Comparison of ENCODE assay signal across 14 cellular contexts in the genomic region with DNA sequence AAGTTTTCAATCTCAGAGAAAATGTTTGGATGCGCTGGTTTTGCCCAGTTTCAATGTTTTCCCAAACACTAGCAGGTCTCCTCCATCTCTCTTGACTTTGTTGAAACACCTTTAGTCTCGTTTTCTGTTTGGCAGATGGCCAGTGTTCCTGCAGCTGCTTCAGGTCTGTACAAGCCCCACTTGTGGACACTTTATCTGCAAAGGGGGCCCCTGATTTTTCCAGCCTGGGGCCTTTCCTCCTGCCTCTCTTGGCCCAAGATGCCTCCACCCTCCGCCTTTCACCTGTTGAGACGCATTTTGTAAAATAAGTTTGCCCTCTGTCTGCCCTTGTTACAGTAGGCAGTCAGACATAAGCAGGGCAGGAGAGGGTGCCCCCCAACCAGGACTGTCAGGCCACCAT. TPM values are rescaled to one million over a fixed set of nuclear protein-coding genes. Genes with fewer than 3 reads are reported as not detected.
A peak's percentile ranks its signal among the peaks of the same experiment; 100 is the strongest.
DNase-seq lines count a peak whose midpoint lies in the region; ATAC-seq and TF ChIP-seq lines count a peak whose summit lies in the region.
"Had no signal": no experiment of that assay in that cellular context is flagged by ENCODE, and none has a peak within 500 bp of the region (broad histone marks: within the 10 kb centered on the region; RNA-seq: fewer than 3 reads in every experiment).

No MANE protein-coding gene starts in this region.

- no peaks in the 10 kb centered on the region for H3K36me3 Mint-ChIP-seq in type B pancreatic cell
- H3K36me3 Mint-ChIP-seq: activated naive CD4-positive, alpha-beta T cell treated with anti-CD3 and anti-CD28 coated beads, Interleukin-2, amount 50 U/mL, for 24 hours had no signal

- CTCF ChIA-PET in mammary epithelial cell (lab: Charles Lee; ENCODE audit: low non-redundant PET), result no interaction called here

- DNase-seq in NCI-H524 (lab: John Stamatoyannopoulos, UW) (peak; percentile 32 to 80), NCI-H524 treated with DMSO at 0.1 percent for 48 hours (lab: John Stamatoyannopoulos, UW) (no peak), NCI-H2196 (lab: John Stamatoyannopoulos, UW; ENCODE audit: unreplicated experiment) (peak; percentile 88), mammary epithelial cell (peak; percentile 30), type B pancreatic cell (ENCODE audit: extremely low spot score, unreplicated experiment) (no peak), MG63 (no peak), ovary (no peak)
- DNase-seq: caudate nucleus, KBM-7, NCI-H82, posterior cingulate gyrus had no signal

- peaks cover 9% of the 10 kb centered on the region for H3K4me1 ChIP-seq in mammary epithelial cell (ENCODE audit: insufficient read depth, low read length)
- H3K4me1 ChIP-seq in ovary (ENCODE audit: insufficient read depth), result no peaks in the 10 kb centered on the region

- H3K79me2 ChIP-seq in mammary epithelial cell (ENCODE audit: insufficient read depth, low read length), result no peaks in the 10 kb centered on the region

- peaks cover 18% of the 10 kb centered on the region for H3K4me1 Mint-ChIP-seq in type B pancreatic cell (ENCODE audit: unreplicated experiment)

- H2AFZ ChIP-seq in mammary epithelial cell (ENCODE audit: low read depth, low read length), result peak overlapping the region; percentile 71

- H3K4me3 Mint-ChIP-seq in type B pancreatic cell, result peak overlapping the region; percentile 57
- H3K4me3 Mint-ChIP-seq: activated naive CD4-positive, alpha-beta T cell treated with anti-CD3 and anti-CD28 coated beads, Interleukin-2, amount 50 U/mL, for 24 hours had no signal

- no peaks in the 10 kb centered on the region for H3K27me3 Mint-ChIP-seq in type B pancreatic cell
- H3K27me3 Mint-ChIP-seq: activated naive CD4-positive, alpha-beta T cell treated with anti-CD3 and anti-CD28 coated beads, Interleukin-2, amount 50 U/mL, for 24 hours had no signal

- TF ChIP-seq EP300 in ovary (IDR thresholded peaks at IDR 0.05), result no peak

- dilution Hi-C loops in mammary epithelial cell (cut with HindIII; ENCODE audit: low sequenced_read_pairs), result no loop called here

- peak overlapping the region; percentile 64 for H3K4me2 ChIP-seq in mammary epithelial cell (ENCODE audit: insufficient read depth, low read depth, low read length)

- ATAC-seq in GM18520 (IDR thresholded peaks at IDR 0.05; ENCODE audit: unreplicated experiment), result no peak

- no peak for TF ChIP-seq POLR2A in ovary (IDR thresholded peaks at IDR 0.05)

- no TSS peak for BruUV-seq in mammary epithelial cell (replicated peaks; lab: Mats Ljungman, UMichigan)

- H3K27me3 ChIP-seq in mammary epithelial cell (ENCODE audit: insufficient read depth, low read length) (no peaks in the 10 kb centered on the region), MG63 (no peaks in the 10 kb centered on the region), ovary (no peaks in the 10 kb centered on the region)
- H3K27me3 ChIP-seq: tibial nerve had no signal

- intact Hi-C loops in mammary epithelial cell (cut with micrococcal nuclease) (no loop called here), ovary (cut with DNase I) (no loop called here)

- H3K4me3 ChIP-seq in mammary epithelial cell (replicated peaks in 1 of 3; ENCODE audit: insufficient read depth in 1 of 3, low read depth in 2 of 3, low read length in 3 of 3) (no peak overlapping the region), MG63 (no peak overlapping the region), ovary (no peak overlapping the region)
- H3K4me3 ChIP-seq: tibial nerve had no signal

- H3K9me3 ChIP-seq in mammary epithelial cell (replicated peaks; ENCODE audit: insufficient read depth, low read length) (no peaks in the 10 kb centered on the region), MG63 (no peaks in the 10 kb centered on the region), ovary (no peaks in the 10 kb centered on the region)
- H3K9me3 ChIP-seq: tibial nerve had no signal

- WGBS in mammary epithelial cell (ENCODE audit: low coverage, missing lambda C conversion rate), result 35% methylated on average over 4 of the region's 4 CpGs
- 63 to 81% (median 81%) methylated on average over 4 of the region's 4 CpGs for WGBS in ovary, 3 donors

- no peaks in the 10 kb centered on the region for H4K20me1 ChIP-seq in mammary epithelial cell (ENCODE audit: insufficient read depth, low read length)

- H3K9ac ChIP-seq in mammary epithelial cell (ENCODE audit: insufficient read depth, low read length), result no peak overlapping the region

- H3K36me3 ChIP-seq in mammary epithelial cell (ENCODE audit: insufficient read depth, low read length), result no peaks in the 10 kb centered on the region
- no peaks in the 10 kb centered on the region for H3K36me3 ChIP-seq in MG63
- no peaks in the 10 kb centered on the region for H3K36me3 ChIP-seq in ovary
- H3K36me3 ChIP-seq: tibial nerve had no signal

- peak overlapping the region; percentile 54 for H3K27ac Mint-ChIP-seq in type B pancreatic cell
- H3K27ac Mint-ChIP-seq: activated naive CD4-positive, alpha-beta T cell treated with anti-CD3 and anti-CD28 coated beads, Interleukin-2, amount 50 U/mL, for 24 hours had no signal

- no peaks in the 10 kb centered on the region for H3K9me3 Mint-ChIP-seq in type B pancreatic cell
- H3K9me3 Mint-ChIP-seq: activated naive CD4-positive, alpha-beta T cell treated with anti-CD3 and anti-CD28 coated beads, Interleukin-2, amount 50 U/mL, for 24 hours had no signal

- in situ Hi-C loops in mammary epithelial cell (cut with MboI; ENCODE audit: low sequenced_read_pairs in 2 of 2), result no loop called here

- TF ChIP-seq CTCF in mammary epithelial cell (conservative IDR thresholded peaks at IDR 0.05 in 1 of 2, IDR thresholded peaks at IDR 0.05 in 1 of 2; ENCODE audit: extremely low read depth in 1 of 2, insufficient read depth in 1 of 2, low read depth in 1 of 2, low read length in 2 of 2) (no peak), type B pancreatic cell (conservative IDR thresholded peaks at IDR 0.05) (no peak), ovary (IDR thresholded peaks at IDR 0.05) (no peak)

- H3K27ac ChIP-seq in mammary epithelial cell (ENCODE audit: insufficient read depth, low read depth, low read length) (no peak overlapping the region), ovary (no peak overlapping the region)

RNA-seq across cellular contexts. Expression of a gene that starts 21.8 kb away (rescaled TPM):
- total RNA-seq in mammary epithelial cell, result not detected
- polyA plus RNA-seq in mammary epithelial cell, result not detected
- not detected for polyA minus RNA-seq in mammary epithelial cell
- not detected in 2 replicates for total RNA-seq in type B pancreatic cell (ENCODE audit: low replicate concordance)
- not detected in 2 replicates for total RNA-seq in MG63 (2014; rRNA removed; shearing (Covaris generic); ENCODE audit: low replicate concordance)
- not detected for total RNA-seq in ovary
- not detected for polyA plus RNA-seq in ovary
- total RNA-seq: tibial nerve had no signal

RNA-seq across cellular contexts. Expression of a gene that starts 26.7 kb away (rescaled TPM):
- total RNA-seq in mammary epithelial cell (not detected), type B pancreatic cell (ENCODE audit: low replicate concordance) (not detected in 2 replicates), ovary (not detected)
- polyA plus RNA-seq in mammary epithelial cell (not detected), ovary (not detected)
- polyA minus RNA-seq in mammary epithelial cell, result not detected
- total RNA-seq in MG63 (2014; rRNA removed; shearing (Covaris generic); ENCODE audit: low replicate concordance), result not detected in 2 replicates
- total RNA-seq: tibial nerve had no signal

RNA-seq across cellular contexts. Expression of a gene that starts 29.5 kb away (rescaled TPM):
- total RNA-seq in mammary epithelial cell (not detected), type B pancreatic cell (ENCODE audit: low replicate concordance) (not detected in 2 replicates), ovary (not detected)
- polyA plus RNA-seq in mammary epithelial cell (not detected), ovary (not detected)
- polyA minus RNA-seq in mammary epithelial cell, result not detected
- total RNA-seq in MG63 (2014; rRNA removed; shearing (Covaris generic); ENCODE audit: low replicate concordance), result not detected in 2 replicates
- total RNA-seq: tibial nerve had no signal

RNA-seq across cellular contexts. Expression of a gene that starts 33.9 kb away (rescaled TPM):
- not detected for total RNA-seq in mammary epithelial cell
- not detected for polyA plus RNA-seq in mammary epithelial cell
- polyA minus RNA-seq in mammary epithelial cell, result not detected
- not detected in 2 replicates for total RNA-seq in type B pancreatic cell (ENCODE audit: low replicate concordance)
- total RNA-seq in MG63 (2014; rRNA removed; shearing (Covaris generic); ENCODE audit: low replicate concordance), result not detected in 2 replicates
- total RNA-seq in ovary, result not detected
- not detected for polyA plus RNA-seq in ovary
- total RNA-seq: tibial nerve had no signal

RNA-seq across cellular contexts. Expression of a gene that starts 42.3 kb away (rescaled TPM):
- total RNA-seq in mammary epithelial cell (10 to 100 TPM in 1 of 2 donors, 1 to 10 TPM in 1; 2.2 to 14.7 TPM), type B pancreatic cell (ENCODE audit: low replicate concordance) (30.0 and 41.3 TPM in 2 replicates), ovary (1 to 10 TPM; 1.6 to 6.5 (median 2.9) TPM)
- polyA plus RNA-seq in mammary epithelial cell (13.8 TPM), ovary (1 to 10 TPM; 4.7 to 6.7 TPM)
- polyA minus RNA-seq in mammary epithelial cell, result 3.6 TPM
- total RNA-seq in MG63 (2014; rRNA removed; shearing (Covaris generic); ENCODE audit: low replicate concordance), result 25.8 and 27.4 TPM in 2 replicates

Comparison
In these comparisons a context has a peak if more than half of its experiments do, and no peak if none do; other contexts are left out.
1. DNase-seq: peak in NCI-H524 (2 of 2), NCI-H2196 (single experiment) and mammary epithelial cell (single experiment); none in NCI-H524 treated with DMSO at 0.1 percent for 48 hours (single experiment), type B pancreatic cell (single experiment), MG63 (single experiment) and ovary (0 of 5).